14 cellular contexts compared by ENCODE assay signal in genomic region chr17:48556534-48557401, GRCh38. TPM values are rescaled to one million over a fixed set of nuclear protein-coding genes. Genes with fewer than 3 reads are reported as not detected.
A peak's percentile ranks its signal among the peaks of the same experiment; 100 is the strongest.
DNase-seq lines count a peak whose midpoint lies in the region; ATAC-seq and TF ChIP-seq lines count a peak whose summit lies in the region.
"Had no signal": no experiment of that assay in that cellular context is flagged by ENCODE, and none has a peak within 500 bp of the region (broad histone marks: within the 10 kb centered on the region; RNA-seq: fewer than 3 reads in every experiment).

No MANE protein-coding gene starts in this region.

- H3K4me3 ChIP-seq in adipocyte (ENCODE audit: low read length) (peak overlapping the region; percentile 60), hepatocyte (no peak overlapping the region), psoas muscle (no peak overlapping the region)

- H3K4me1 ChIP-seq in adipocyte (ENCODE audit: control insufficient read depth, insufficient read depth, low read length) (peaks cover 68% of the 10 kb centered on the region), hepatocyte (ENCODE audit: insufficient read depth) (peaks cover 54% of the 10 kb centered on the region), psoas muscle (peaks cover 6% of the 10 kb centered on the region)

- H3K27me3 ChIP-seq in adipocyte (replicated peaks; ENCODE audit: control insufficient read depth, insufficient read depth, low read length) (no peaks in the 10 kb centered on the region), hepatocyte (peaks cover 88% of the 10 kb centered on the region), psoas muscle (ENCODE audit: insufficient read depth in 3 of 3, low read length in 2 of 3) (peaks cover 0 to 3% (median 0%) of the 10 kb centered on the region in 3 donors)
- H3K27me3 ChIP-seq: tibial artery had no signal

- CTCF ChIA-PET in Calu3 (lab: Charles Lee), result interaction anchor here (0.6 to 1.5 kb wide), 8 partner anchors 10 to 56 kb away, joined by 3 to 5 read pairs (median 3); partner anchors contain the start of gene HOXB6

- H2AFZ ChIP-seq in hepatocyte, result no peak overlapping the region

- peak overlapping the region; percentile 47 for H3K27ac Mint-ChIP-seq in Calu3 (ENCODE audit: unreplicated experiment)

- intact Hi-C loops in Calu3 (cut with micrococcal nuclease; ENCODE audit: unreplicated experiment) (no loop called here), psoas muscle (cut with DNase I) (no loop called here)

- H3K9me3 Mint-ChIP-seq in Calu3 (ENCODE audit: low read depth, unreplicated experiment), result no peaks in the 10 kb centered on the region

- H3K27me3 Mint-ChIP-seq in Calu3 (ENCODE audit: unreplicated experiment), result no peaks in the 10 kb centered on the region

- no peaks in the 10 kb centered on the region for H3K9me3 ChIP-seq in adipocyte (ENCODE audit: control insufficient read depth, low read length)
- no peaks in the 10 kb centered on the region for H3K9me3 ChIP-seq in hepatocyte (ENCODE audit: low read depth)
- no peaks in the 10 kb centered on the region for H3K9me3 ChIP-seq in psoas muscle
- H3K9me3 ChIP-seq: tibial artery had no signal

- H3K9me2 ChIP-seq in hepatocyte (replicated peaks; ENCODE audit: insufficient read depth), result no peaks in the 10 kb centered on the region

- peak overlapping the region; percentile 66 for H3K9ac ChIP-seq in adipocyte (ENCODE audit: low read length)

- TF ChIP-seq CTCF in Calu3 (IDR thresholded peaks at IDR 0.05; ENCODE audit: unreplicated experiment) (no peak), hepatocyte (IDR thresholded peaks at IDR 0.05; ENCODE audit: poor library complexity) (no peak), psoas muscle (IDR thresholded peaks at IDR 0.05) (no peak)

- no TSS peak for BruUV-seq in Calu3 (replicated peaks; lab: Mats Ljungman, UMichigan)

- H3K36me3 ChIP-seq in adipocyte (ENCODE audit: control insufficient read depth, insufficient read depth, low read length, severe bottlenecking), result peaks cover 2% of the 10 kb centered on the region
- no peaks in the 10 kb centered on the region for H3K36me3 ChIP-seq in hepatocyte (replicated peaks; ENCODE audit: insufficient read depth, low read depth)
- H3K36me3 ChIP-seq in psoas muscle (ENCODE audit: insufficient read depth in 1 of 2, low read depth in 1 of 2), result no peaks in the 10 kb centered on the region
- H3K36me3 ChIP-seq: tibial artery had no signal

- H3K27ac ChIP-seq in hepatocyte, result peak overlapping the region; percentile 21
- H3K27ac ChIP-seq in psoas muscle, result peak overlapping the region; percentile 50
- H3K27ac ChIP-seq: C4-2B had no signal

- peaks cover 27% of the 10 kb centered on the region for H3K79me2 ChIP-seq in hepatocyte

- H3K36me3 Mint-ChIP-seq in Calu3 (ENCODE audit: insufficient read depth, unreplicated experiment), result peaks cover 87% of the 10 kb centered on the region

- no peak for ATAC-seq in psoas muscle
- ATAC-seq in HG02610 (IDR thresholded peaks at IDR 0.05; ENCODE audit: unreplicated experiment), result no peak
- ATAC-seq: left ventricle myocardium superior had no signal

- H3K4me1 Mint-ChIP-seq in Calu3 (ENCODE audit: low read depth, unreplicated experiment), result peaks cover 78% of the 10 kb centered on the region

- peak overlapping the region; percentile 64 for H3K4me3 Mint-ChIP-seq in Calu3 (ENCODE audit: low read depth, unreplicated experiment)

- 34% methylated on average over 7 of the region's 7 CpGs for WGBS in hepatocyte (ENCODE audit: low lambda C conversion rate, missing lambda C conversion rate)
- WGBS in psoas muscle, 3 donors, result 73 to 76% (median 74%) methylated on average over 7 of the region's 7 CpGs

- DNase-seq in Calu3 (no peak), adipocyte (ENCODE audit: low read depth) (no peak), hepatocyte (ENCODE audit: low spot score) (no peak), psoas muscle (no peak), SHP77 (lab: John Stamatoyannopoulos, UW) (no peak), GM03348 (ENCODE audit: low spot score) (no peak), germinal center (ENCODE audit: low spot score) (no peak)
- DNase-seq: H7, KBM-7, left ventricle myocardium superior, tibial artery had no signal

- no peaks in the 10 kb centered on the region for H4K20me1 ChIP-seq in hepatocyte (ENCODE audit: insufficient read depth, poor library complexity, severe bottlenecking)

- peak overlapping the region; percentile 92 for H3K4me2 ChIP-seq in hepatocyte

RNA-seq across cellular contexts. Expression of gene HOXB2, which starts 11.9 kb away (rescaled TPM):
- total RNA-seq in Calu3 (2022) (24.5 and 32.6 TPM in 2 replicates), hepatocyte (5.6 and 6.7 TPM in 2 replicates), psoas muscle (10 to 100 TPM in 1 of 4 donors, 1 to 10 TPM in 3; 3.1 to 12.9 (median 6.5) TPM)
- polyA plus RNA-seq in hepatocyte (20.7 and 29.9 TPM in 2 replicates), psoas muscle (1 to 10 TPM; 4.6 to 5.0 (median 5.0) TPM)

RNA-seq across cellular contexts. Expression of gene HOXB4, which starts 21.4 kb away (rescaled TPM):
- 28.0 and 31.1 TPM in 2 replicates for total RNA-seq in Calu3 (2022)
- 1.4 and 2.2 TPM in 2 replicates for total RNA-seq in hepatocyte
- polyA plus RNA-seq in hepatocyte, result 1.8 and 2.0 TPM in 2 replicates
- total RNA-seq in psoas muscle, result 1 to 10 TPM in 2 of 4 donors, under 1 TPM in 2; 0.80 to 4.0 (median 1.3) TPM
- under 1 TPM; 0.38 to 0.89 (median 0.55) TPM for polyA plus RNA-seq in psoas muscle

RNA-seq across cellular contexts. Expression of gene HOXB1, which starts 26.0 kb away (rescaled TPM):
- total RNA-seq in Calu3 (2022), result not detected in 2 replicates
- not detected in 2 replicates for total RNA-seq in hepatocyte
- polyA plus RNA-seq in hepatocyte, result not detected in 2 replicates
- not detected for total RNA-seq in psoas muscle
- not detected for polyA plus RNA-seq in psoas muscle
- total RNA-seq: left ventricle myocardium superior, renal cortical epithelial cell had no signal

RNA-seq across cellular contexts. Expression of gene HOXB3, which starts 33.3 kb away (rescaled TPM):
- 151 and 154 TPM in 2 replicates for total RNA-seq in Calu3 (2022)
- total RNA-seq in hepatocyte, result 1.8 and 5.9 TPM in 2 replicates
- polyA plus RNA-seq in hepatocyte, result 1.8 and 4.0 TPM in 2 replicates
- total RNA-seq in psoas muscle, result 1 to 10 TPM; 1.5 to 8.8 (median 1.9) TPM
- polyA plus RNA-seq in psoas muscle, result 1 to 10 TPM in 2 of 3 donors, under 1 TPM in 1; 0.96 to 1.5 (median 1.4) TPM

RNA-seq across cellular contexts. Expression of gene HOXB5, which starts 36.8 kb away (rescaled TPM):
- total RNA-seq in Calu3 (2022), result 47.2 and 48.5 TPM in 2 replicates
- 0.27 and 0.36 TPM in 2 replicates for total RNA-seq in hepatocyte
- polyA plus RNA-seq in hepatocyte, result 3.3 and 4.4 TPM in 2 replicates
- total RNA-seq in psoas muscle, result under 1 TPM in 3 of 4 donors, not detected in 1; 0.17 to 0.71 (median 0.24) TPM
- polyA plus RNA-seq in psoas muscle, result under 1 TPM; 0.03 to 0.30 (median 0.17) TPM
- total RNA-seq: H7, left ventricle myocardium superior had no signal
